7 cellular contexts compared by ENCODE assay signal in the genomic region with DNA sequence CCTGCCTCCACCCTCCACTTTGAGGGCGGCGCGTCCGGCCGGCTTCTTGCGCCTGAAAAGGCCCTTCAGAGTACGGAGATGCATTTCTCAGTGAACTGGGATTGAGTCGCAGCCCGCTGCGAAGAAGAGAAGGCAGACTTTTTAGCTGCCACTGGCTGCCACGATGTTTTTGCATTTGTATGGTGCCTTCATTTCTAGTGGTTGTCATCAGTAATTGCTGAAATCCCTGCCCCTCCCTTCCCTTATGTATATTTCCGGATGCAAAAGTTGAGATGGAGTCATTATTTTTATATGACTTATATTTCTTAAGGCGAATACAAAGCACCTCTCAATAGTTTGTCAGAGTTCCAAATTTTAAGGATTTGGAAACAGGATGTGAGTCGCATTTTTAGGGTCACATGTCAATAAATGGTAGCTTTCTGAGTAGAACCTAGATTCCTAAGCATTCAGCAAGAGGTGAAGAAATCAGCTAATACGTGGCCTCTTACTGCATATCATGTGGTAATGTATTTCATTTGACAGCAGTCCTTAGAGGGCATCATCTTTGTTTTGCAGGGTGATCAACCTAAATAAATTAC. TPM values are rescaled to one million over a fixed set of nuclear protein-coding genes. Genes with fewer than 3 reads are reported as not detected.
DNase-seq lines count a peak whose midpoint lies in the region; ATAC-seq, FAIRE-seq and TF ChIP-seq lines count a peak whose summit lies in the region.

No MANE protein-coding gene starts in this region.

- no peaks in the 10 kb centered on the region for H3K27me3 ChIP-seq in PC-9 (ENCODE audit: insufficient read depth, low read depth)

- FAIRE-seq in D721Med (lab: Jason Lieb, UNC): no peak

- no peaks in the 10 kb centered on the region for H4K20me1 ChIP-seq in PC-9 (ENCODE audit: insufficient read depth)

- H3K79me2 ChIP-seq in PC-9 (ENCODE audit: low read depth): 0 out of 2 replicates have a peak, but pooled peaks cover 6% of the 10 kb centered on the region

- H3K4me3 ChIP-seq in PC-9: peak overlapping the region; percentile 57; the same call in 1 of the 2 replicates

- no peaks in the 10 kb centered on the region for H3K9me2 ChIP-seq in PC-9 (ENCODE audit: insufficient read depth)

- no peaks in the 10 kb centered on the region for H3K9me3 Mint-ChIP-seq in natural killer cell treated with Interleukin-12 subunit alpha and Interleukin-12 subunit beta and Interleukin-15 and Interleukin-18, amount 100 ng/mL, for 72 hours

- peak; percentile 19 for ATAC-seq in GM21423 (IDR thresholded peaks at IDR 0.05; ENCODE audit: unreplicated experiment)
- ATAC-seq in natural killer cell treated with Interleukin-12 subunit alpha and Interleukin-12 subunit beta and Interleukin-15 and Interleukin-18, amount 100 ng/mL, for 72 hours: no peak

- H3K27me3 Mint-ChIP-seq in natural killer cell treated with Interleukin-12 subunit alpha and Interleukin-12 subunit beta and Interleukin-15 and Interleukin-18, amount 100 ng/mL, for 72 hours: peaks cover 0 to 19% of the 10 kb centered on the region in 2 donors

- CTCF ChIA-PET in PC-9 (lab: Charles Lee): no interaction called here

- POLR2A ChIA-PET in PC-9 (lab: Charles Lee; ENCODE audit: unreplicated experiment): no interaction called here

- H3K36me3 Mint-ChIP-seq in natural killer cell treated with Interleukin-12 subunit alpha and Interleukin-12 subunit beta and Interleukin-15 and Interleukin-18, amount 100 ng/mL, for 72 hours: no peaks in the 10 kb centered on the region

- peak in 1 of 2 experiments; percentile 33 for DNase-seq in PC-9
- DNase-seq in dermis blood vessel endothelial cell: peak; percentile 20
- no peak for DNase-seq in natural killer cell treated with Interleukin-12 subunit alpha and Interleukin-12 subunit beta and Interleukin-15 and Interleukin-18, amount 100 ng/mL, for 72 hours (ENCODE audit: low spot score)
- DNase-seq in D721Med (ENCODE audit: insufficient read length, low spot score): no peak
- DNase-seq in globus pallidus (ENCODE audit: low spot score): no peak
- DNase-seq in nucleus accumbens (lab: John Stamatoyannopoulos, UW): no peak

- H3K9me3 ChIP-seq in PC-9 (ENCODE audit: insufficient read depth, low read depth): no peaks in the 10 kb centered on the region

- H3K27ac ChIP-seq in PC-9: no peak overlapping the region

- H3F3A ChIP-seq in PC-9 (ENCODE audit: insufficient read depth, low read depth): no peaks in the 10 kb centered on the region

- TF ChIP-seq CTCF in PC-9 (conservative IDR thresholded peaks at IDR 0.05): no peak
- no peak for TF ChIP-seq CTCF in D721Med (IDR thresholded peaks at IDR 0.05; ENCODE audit: insufficient read depth, missing control alignments)

- peak overlapping the region; percentile 27; the same call in 1 of the 2 replicates for H2AFZ ChIP-seq in PC-9

- H3K4me3 Mint-ChIP-seq in natural killer cell treated with Interleukin-12 subunit alpha and Interleukin-12 subunit beta and Interleukin-15 and Interleukin-18, amount 100 ng/mL, for 72 hours: peak overlapping the region; percentile 95

- H3K4me1 ChIP-seq in PC-9 (replicated peaks; ENCODE audit: insufficient read depth): no peaks in the 10 kb centered on the region

- no peaks in the 10 kb centered on the region for H3K36me3 ChIP-seq in PC-9 (ENCODE audit: low read depth)

- H3K4me1 Mint-ChIP-seq in natural killer cell treated with Interleukin-12 subunit alpha and Interleukin-12 subunit beta and Interleukin-15 and Interleukin-18, amount 100 ng/mL, for 72 hours (ENCODE audit: low read depth in 2 of 2): peaks cover 28 to 32% of the 10 kb centered on the region in 2 donors

- peak overlapping the region; percentile 69 for H3K4me2 ChIP-seq in PC-9

- intact Hi-C loops in PC-9 (cut with micrococcal nuclease; ENCODE audit: unreplicated experiment): no loop called here

- peak overlapping the region; percentile 54 to 88 for H3K27ac Mint-ChIP-seq in natural killer cell treated with Interleukin-12 subunit alpha and Interleukin-12 subunit beta and Interleukin-15 and Interleukin-18, amount 100 ng/mL, for 72 hours

- no TSS peak for BruUV-seq in PC-9 (replicated peaks; lab: Mats Ljungman, UMichigan)

RNA-seq across cellular contexts. Expression of a gene that starts 0.7 kb away (rescaled TPM):
- total RNA-seq in PC-9 (2021): 45.5 and 49.7 TPM in 2 replicates
- total RNA-seq in dermis blood vessel endothelial cell: 82.0 and 101 TPM in 2 replicates
- total RNA-seq in natural killer cell treated with Interleukin-12 subunit alpha and Interleukin-12 subunit beta and Interleukin-15 and Interleukin-18, amount 100 ng/mL, for 72 hours: 10 to 100 TPM; 49.5 to 80.0 TPM

RNA-seq across cellular contexts. Expression of a gene that starts 41.8 kb away (rescaled TPM):
- total RNA-seq in PC-9 (2021) (not detected in 2 replicates), dermis blood vessel endothelial cell (not detected in 2 replicates)
- total RNA-seq in natural killer cell treated with Interleukin-12 subunit alpha and Interleukin-12 subunit beta and Interleukin-15 and Interleukin-18, amount 100 ng/mL, for 72 hours: not detected
